16 cellular contexts compared by ENCODE assay signal in genomic region chr10:14566498-14566897, GRCh38.
A peak's percentile ranks its signal among the peaks of the same experiment; 100 is the strongest.
DNase-seq lines count a peak whose midpoint lies in the region; ATAC-seq and TF ChIP-seq lines count a peak whose summit lies in the region.
"Had no signal": no experiment of that assay in that cellular context is flagged by ENCODE, and none has a peak within 500 bp of the region (broad histone marks: within the 10 kb centered on the region; RNA-seq: fewer than 3 reads in every experiment).

No MANE protein-coding gene starts in this region.

- CTCF ChIA-PET in CD4-positive, alpha-beta memory T cell (lab: Charles Lee; ENCODE audit: partially characterized antibody), result interaction anchor here (1.2 kb wide), 2 partner anchors 9 to 16 kb away, joined by 4 read pairs; no protein-coding TSS in a partner anchor

- H3K36me3 ChIP-seq in CD4-positive, alpha-beta memory T cell (ENCODE audit: insufficient read depth, low read length), result peaks cover 12% of the 10 kb centered on the region
- H3K36me3 ChIP-seq in MG63, result peaks cover 50% of the 10 kb centered on the region
- H3K36me3 ChIP-seq: gastrocnemius medialis, transverse colon had no signal

- peak overlapping the region; percentile 79 for H3K27ac ChIP-seq in CD4-positive, alpha-beta memory T cell (ENCODE audit: low read depth, low read length)
- H3K27ac ChIP-seq: gastrocnemius medialis, transverse colon had no signal

- H3K27ac Mint-ChIP-seq in CD4-positive, alpha-beta memory T cell, result peak overlapping the region; percentile 23 to 97 (median 94)
- H3K27ac Mint-ChIP-seq in activated naive CD4-positive, alpha-beta T cell treated with anti-CD3 and anti-CD28 coated beads, Interleukin-2, amount 50 U/mL, for 72 hours, result peak overlapping the region; percentile 92 to 95
- peak overlapping the region; percentile 92 to 99 (median 98) for H3K27ac Mint-ChIP-seq in naive thymus-derived CD8-positive, alpha-beta T cell
- H3K27ac Mint-ChIP-seq: mesothelial cell of epicardium had no signal

- intact Hi-C loops in CD4-positive, alpha-beta memory T cell (cut with micrococcal nuclease), result no loop called here

- H3K4me3 ChIP-seq in CD4-positive, alpha-beta memory T cell (ENCODE audit: low read length in 2 of 2), result no peak overlapping the region
- H3K4me3 ChIP-seq in MG63, result no peak overlapping the region
- H3K4me3 ChIP-seq: A549, gastrocnemius medialis, transverse colon had no signal

- H3K9me3 Mint-ChIP-seq in CD4-positive, alpha-beta memory T cell, result peaks cover 0 to 10% (median 0%) of the 10 kb centered on the region in 8 donors
- H3K9me3 Mint-ChIP-seq in activated naive CD4-positive, alpha-beta T cell treated with anti-CD3 and anti-CD28 coated beads, Interleukin-2, amount 50 U/mL, for 72 hours, result peaks cover 0 to 11% of the 10 kb centered on the region in 2 donors
- H3K9me3 Mint-ChIP-seq in naive thymus-derived CD8-positive, alpha-beta T cell, result peaks cover 0 to 9% (median 3%) of the 10 kb centered on the region in 9 donors

- ATAC-seq in activated CD4-positive, CD25-positive, alpha-beta regulatory T cell treated with anti-CD3 and anti-CD28 coated beads, Interleukin-2, amount 50 U/mL, for 24 hours, result peak; percentile 28 to 32
- ATAC-seq in activated naive CD4-positive, alpha-beta T cell treated with anti-CD3 and anti-CD28 coated beads, Interleukin-2, amount 50 U/mL, for 72 hours, result peak; percentile 22 to 56
- no peak for ATAC-seq in naive thymus-derived CD8-positive, alpha-beta T cell
- ATAC-seq in HG02852 (IDR thresholded peaks at IDR 0.05; ENCODE audit: unreplicated experiment), result no peak
- ATAC-seq: gastrocnemius medialis had no signal

- TF ChIP-seq POLR2A in erythroblast (IDR thresholded peaks at IDR 0.05; ENCODE audit: low read length), result no peak

- peaks cover 38 to 62% of the 10 kb centered on the region in 2 donors for H3K36me3 Mint-ChIP-seq in CD4-positive, alpha-beta memory T cell
- H3K36me3 Mint-ChIP-seq in activated naive CD4-positive, alpha-beta T cell treated with anti-CD3 and anti-CD28 coated beads, Interleukin-2, amount 50 U/mL, for 72 hours, result peaks cover 18 to 66% of the 10 kb centered on the region in 2 donors
- peaks cover 21 to 43% (median 28%) of the 10 kb centered on the region in 3 donors for H3K36me3 Mint-ChIP-seq in naive thymus-derived CD8-positive, alpha-beta T cell

- H3K4me1 ChIP-seq in CD4-positive, alpha-beta memory T cell (ENCODE audit: insufficient read depth, low read length), result peaks cover 94% of the 10 kb centered on the region
- H3K4me1 ChIP-seq: gastrocnemius medialis had no signal

- peak overlapping the region in 6 of 8 donors; percentile 4 to 89 (median 62) for H3K4me3 Mint-ChIP-seq in CD4-positive, alpha-beta memory T cell
- H3K4me3 Mint-ChIP-seq in naive thymus-derived CD8-positive, alpha-beta T cell, result peak overlapping the region in 9 of 10 donors; percentile 37 to 92 (median 68)
- H3K4me3 Mint-ChIP-seq: mesothelial cell of epicardium had no signal

- H3K9me3 ChIP-seq in CD4-positive, alpha-beta memory T cell (ENCODE audit: control insufficient read depth in 1 of 2, low read length in 2 of 2), result no peaks in the 10 kb centered on the region
- H3K9me3 ChIP-seq in MG63, result no peaks in the 10 kb centered on the region
- H3K9me3 ChIP-seq: A549, gastrocnemius medialis, transverse colon had no signal

- peaks cover 56 to 100% (median 78%) of the 10 kb centered on the region in 4 donors for H3K4me1 Mint-ChIP-seq in CD4-positive, alpha-beta memory T cell
- H3K4me1 Mint-ChIP-seq in naive thymus-derived CD8-positive, alpha-beta T cell, result peaks cover 44 to 94% (median 84%) of the 10 kb centered on the region in 4 donors

- DNase-seq in activated CD4-positive, CD25-positive, alpha-beta regulatory T cell treated with anti-CD3 and anti-CD28 coated beads, Interleukin-2, amount 50 U/mL, for 72 hours, result no peak
- DNase-seq in CD4-positive, alpha-beta memory T cell, result no peak
- DNase-seq in activated naive CD4-positive, alpha-beta T cell treated with anti-CD3 and anti-CD28 coated beads, Interleukin-2, amount 50 U/mL, for 72 hours (ENCODE audit: low spot score in 2 of 2), result no peak
- DNase-seq in naive thymus-derived CD8-positive, alpha-beta T cell, result no peak
- DNase-seq in MG63 (no peak), erythroblast (lab: John Stamatoyannopoulos, UW) (no peak)
- DNase-seq: activated CD4-positive, alpha-beta T cell treated with anti-CD3 and anti-CD28 coated beads for 4 hours; DMS79; gastrocnemius medialis; NCI-H1436; NCI-H2171 treated with DMSO at 0.1 percent for 48 hours; transverse colon had no signal

- POLR2A ChIA-PET in CD4-positive, alpha-beta memory T cell (lab: Charles Lee; ENCODE audit: partially characterized antibody), result interaction anchor here (1.0 to 21.2 kb wide), 4 partner anchors 9 to 271 kb away, joined by 3 to 640 read pairs (median 8); partner anchors contain the start of genes CDNF, HSPA14 and MSANTD7
- POLR2A ChIA-PET in naive thymus-derived CD8-positive, alpha-beta T cell (lab: Charles Lee), result interaction anchor here (5.3 to 12.4 kb wide), 2 partner anchors 13 to 18 kb away, joined by 30 to 314 read pairs; no protein-coding TSS in a partner anchor

- H3K27me3 Mint-ChIP-seq in CD4-positive, alpha-beta memory T cell, result no peaks in the 10 kb centered on the region
- H3K27me3 Mint-ChIP-seq in naive thymus-derived CD8-positive, alpha-beta T cell, result no peaks in the 10 kb centered on the region

- no peaks in the 10 kb centered on the region for H3K27me3 ChIP-seq in CD4-positive, alpha-beta memory T cell (ENCODE audit: insufficient read depth, low read length)
- H3K27me3 ChIP-seq in MG63, result no peaks in the 10 kb centered on the region
- H3K27me3 ChIP-seq: gastrocnemius medialis, transverse colon had no signal

Comparison
In these comparisons a context has a peak if more than half of its experiments do, and no peak if none do; other contexts are left out.
1. ATAC-seq: peak in activated CD4-positive, CD25-positive, alpha-beta regulatory T cell treated with anti-CD3 and anti-CD28 coated beads, Interleukin-2, amount 50 U/mL, for 24 hours (2 of 2) and activated naive CD4-positive, alpha-beta T cell treated with anti-CD3 and anti-CD28 coated beads, Interleukin-2, amount 50 U/mL, for 72 hours (2 of 2); none in naive thymus-derived CD8-positive, alpha-beta T cell (0 of 2) and HG02852 (single experiment).
2. Peak in every context shown above with its lines, with median percentiles within 50 percentile points of each other: H3K27ac Mint-ChIP-seq.